ENCODE assay signal across 23 cellular contexts in the genomic region with DNA sequence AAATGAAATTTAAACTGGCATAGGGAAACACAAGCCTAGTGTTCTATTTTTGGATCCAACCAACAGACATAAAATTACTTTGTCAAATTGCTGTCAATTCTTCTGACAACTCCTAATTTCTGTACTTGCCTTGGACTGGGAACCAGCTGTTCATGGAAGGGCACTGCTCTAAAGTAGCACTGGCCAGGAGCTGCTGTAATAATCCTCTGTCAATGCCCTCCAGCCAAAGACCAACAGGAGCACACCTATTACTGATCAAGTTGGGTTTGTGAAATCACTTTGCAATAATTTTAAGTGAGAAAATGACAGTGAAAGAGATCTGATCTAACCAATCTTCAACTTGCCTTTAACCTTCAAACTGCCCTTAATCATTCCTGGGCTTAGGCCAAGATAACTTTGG. TPM values are rescaled to one million over a fixed set of nuclear protein-coding genes. Genes with fewer than 3 reads are reported as not detected.
"Had no signal": no experiment of that assay in that cellular context is flagged by ENCODE, and none has a peak within 500 bp of the region (broad histone marks: within the 10 kb centered on the region; RNA-seq: fewer than 3 reads in every experiment).

No MANE protein-coding gene starts in this region.

- H3K27me3 Mint-ChIP-seq: activated CD4-positive, alpha-beta memory T cell treated with anti-CD3 and anti-CD28 coated beads, Interleukin-2, amount 10 ng/mL, durations not matched to agents 7 days and 5 days had no signal

- ATAC-seq: activated T-cell treated with anti-CD3 and anti-CD28 coated beads, Interleukin-2, amount 50 U/mL, for 4 hours; left colon had no signal

- H3K4me3 Mint-ChIP-seq: activated CD4-positive, alpha-beta memory T cell treated with anti-CD3 and anti-CD28 coated beads, Interleukin-2, amount 10 ng/mL, durations not matched to agents 7 days and 5 days; activated T-cell treated with anti-CD3 and anti-CD28 coated beads, Interleukin-2, amount 50 U/mL, for 4 hours; mesothelial cell of epicardium; nephron progenitor cell had no signal

- H3K4me3 ChIP-seq: lung, tibial artery had no signal

- DNase-seq: activated CD4-positive, alpha-beta memory T cell treated with anti-CD3 and anti-CD28 coated beads, Interleukin-2, amount 10 ng/mL, durations not matched to agents 7 days and 5 days; activated effector memory CD4-positive, alpha-beta T cell treated with anti-CD3 and anti-CD28 coated beads, Interleukin-2, amount 50 U/mL, for 16 hours; activated naive CD4-positive, alpha-beta T cell treated with anti-CD3 and anti-CD28 coated beads, Interleukin-2, amount 50 U/mL, for 16 hours; activated T-cell treated with anti-CD3 and anti-CD28 coated beads, Interleukin-2, amount 50 U/mL, for 4 hours; amniotic stem cell; dermis blood vessel endothelial cell; effector memory CD4-positive, alpha-beta T cell; glutamatergic neuron; hypothalamus; islet precursor cell; left colon; nephron progenitor cell; nucleus accumbens; retina; stimulated activated CD4-positive, alpha-beta T cell treated with anti-CD3 and anti-CD28 coated beads, Interleukin-12 subunit alpha, Interleukin-12 subunit beta, amount 100 ng/mL, for 4 hours; stimulated activated CD4-positive, alpha-beta T cell treated with anti-CD3 and anti-CD28 coated beads, Interleukin-1b, Interleukin-23, amount 100 ng/mL, for 48 hours; stimulated activated CD8-positive, alpha-beta memory T cell treated with anti-CD3 and anti-CD28 coated beads, Interleukin-4, amount 100 ng/mL, for 48 hours; stimulated activated naive CD4-positive, alpha-beta T cell; tibial artery had no signal

- H3K27ac Mint-ChIP-seq: activated CD4-positive, alpha-beta memory T cell treated with anti-CD3 and anti-CD28 coated beads, Interleukin-2, amount 10 ng/mL, durations not matched to agents 7 days and 5 days; mesothelial cell of epicardium; nephron progenitor cell had no signal

- H3K9me3 Mint-ChIP-seq: activated CD4-positive, alpha-beta memory T cell treated with anti-CD3 and anti-CD28 coated beads, Interleukin-2, amount 10 ng/mL, durations not matched to agents 7 days and 5 days; activated T-cell treated with anti-CD3 and anti-CD28 coated beads, Interleukin-2, amount 50 U/mL, for 4 hours; nephron progenitor cell; T-helper 1 cell treated with Interleukin-12 subunit alpha and Interleukin-12 subunit beta and Interleukin-4 antibody, amounts not matched to agents 30 μg/mL and 1 μg/mL, for 36 hours had no signal

- H3K9me3 ChIP-seq: tibial artery had no signal

- H3K27me3 ChIP-seq: tibial artery had no signal

- H3K36me3 ChIP-seq: tibial artery had no signal

- H3K27ac ChIP-seq: tibial artery had no signal

- H3K36me3 Mint-ChIP-seq: mesothelial cell of epicardium had no signal

RNA-seq across cellular contexts. Expression of a gene that starts 59.1 kb away (rescaled TPM):
- total RNA-seq: activated CD4-positive, alpha-beta memory T cell treated with anti-CD3 and anti-CD28 coated beads, Interleukin-2, amount 10 ng/mL, durations not matched to agents 7 days and 5 days; left colon; mesothelial cell of epicardium; posterior vena cava had no signal
